Comparison of ENCODE assay signal across 7 cellular contexts in genomic region chr13:36819064-36819810, GRCh38. TPM values are rescaled to one million over a fixed set of nuclear protein-coding genes. Genes with fewer than 3 reads are reported as not detected.
A peak's percentile ranks its signal among the peaks of the same experiment; 100 is the strongest.
DNase-seq lines count a peak whose midpoint lies in the region; ATAC-seq, FAIRE-seq and TF ChIP-seq lines count a peak whose summit lies in the region.

Gene RFXAP, plus strand, starts transcription at chr13:36819222. Its CDS starts 136 bp downstream, at chr13:36819358.

- peak within 1 kb of the TSS; percentile 73 for H3K27ac ChIP-seq in astrocyte (ENCODE audit: low read depth, low read length)

- H3K9me3 Mint-ChIP-seq in T-helper 2 cell treated with Interferon-gamma antibody and Interleukin-4, amounts not matched to agents 5 μg/mL and 100 μg/mL, for 36 hours, result no peaks in the 10 kb centered on the region
- no peaks in the 10 kb centered on the region for H3K9me3 Mint-ChIP-seq in astrocyte (ENCODE audit: unreplicated experiment)

- peak within 1 kb of the TSS; percentile 90 for H3K4me3 Mint-ChIP-seq in T-helper 2 cell treated with Interferon-gamma antibody and Interleukin-4, amounts not matched to agents 5 μg/mL and 100 μg/mL, for 36 hours
- H3K4me3 Mint-ChIP-seq in astrocyte (ENCODE audit: unreplicated experiment), result peak within 1 kb of the TSS; percentile 94

- peaks cover 19% of the 10 kb centered on the region for H3K27me3 Mint-ChIP-seq in T-helper 2 cell treated with Interferon-gamma antibody and Interleukin-4, amounts not matched to agents 5 μg/mL and 100 μg/mL, for 36 hours (ENCODE audit: low read depth)
- no peaks in the 10 kb centered on the region for H3K27me3 Mint-ChIP-seq in astrocyte (ENCODE audit: low read depth, unreplicated experiment)

- peak within 1 kb of the TSS; percentile 95 for H3K4me2 ChIP-seq in astrocyte (ENCODE audit: low read length)

- H2AFZ ChIP-seq in astrocyte (ENCODE audit: low read depth, low read length), result peak within 1 kb of the TSS; percentile 97

- peak within 1 kb of the TSS; percentile 89 for H3K27ac Mint-ChIP-seq in T-helper 2 cell treated with Interferon-gamma antibody and Interleukin-4, amounts not matched to agents 5 μg/mL and 100 μg/mL, for 36 hours
- peak within 1 kb of the TSS; percentile 72 for H3K27ac Mint-ChIP-seq in astrocyte (ENCODE audit: unreplicated experiment)

- peaks cover 44% of the 10 kb centered on the region for H3K4me1 Mint-ChIP-seq in T-helper 2 cell treated with Interferon-gamma antibody and Interleukin-4, amounts not matched to agents 5 μg/mL and 100 μg/mL, for 36 hours (ENCODE audit: low read depth)
- H3K4me1 Mint-ChIP-seq in astrocyte (ENCODE audit: low read depth, unreplicated experiment), result peaks cover 25% of the 10 kb centered on the region

- H3K4me3 ChIP-seq in astrocyte (ENCODE audit: insufficient read depth, low read depth, low read length), result peak within 1 kb of the TSS; percentile 88
- peak within 1 kb of the TSS; percentile 86 for H3K4me3 ChIP-seq in retinal pigment epithelial cell (ENCODE audit: low read length)

- FAIRE-seq in astrocyte (lab: Jason Lieb, UNC), result no peak

- peaks cover 45% of the 10 kb centered on the region for H3K79me2 ChIP-seq in astrocyte (ENCODE audit: insufficient read depth, low read length)

- H3K4me1 ChIP-seq in astrocyte (ENCODE audit: insufficient read depth, low read length), result peaks cover 20% of the 10 kb centered on the region

- H3K27me3 ChIP-seq in astrocyte (ENCODE audit: insufficient read depth, low read length), result no peaks in the 10 kb centered on the region

- H4K20me1 ChIP-seq in astrocyte (ENCODE audit: insufficient read depth, low read length), result peaks cover 10% of the 10 kb centered on the region

- DNase-seq in NCI-H1694 treated with DMSO at 0.1 percent for 48 hours (lab: John Stamatoyannopoulos, UW) (peak; percentile 56), astrocyte (ENCODE audit: low read depth) (peak; percentile 55), hippocampal formation (lab: John Stamatoyannopoulos, UW) (peak; percentile 79 to 81), retinal pigment epithelial cell (ENCODE audit: low read depth) (peak; percentile 41)
- peak; percentile 91 for DNase-seq in T-helper 2 cell treated with Interferon-gamma antibody and Interleukin-4, amounts not matched to agents 5 μg/mL and 100 μg/mL, for 36 hours (ENCODE audit: low spot score)

- TF ChIP-seq CTCF in astrocyte (IDR thresholded peaks at IDR 0.05; ENCODE audit: insufficient read depth, low read depth, low read length) (no peak), retinal pigment epithelial cell (conservative IDR thresholded peaks at IDR 0.05; ENCODE audit: low read depth, low read length) (no peak)

- ATAC-seq in GM18499 (IDR thresholded peaks at IDR 0.05; ENCODE audit: insufficient read depth, unreplicated experiment), result peak; percentile 51
- peak; percentile 78 for ATAC-seq in HG02870 (IDR thresholded peaks at IDR 0.05; ENCODE audit: unreplicated experiment)

- peak within 1 kb of the TSS; percentile 83 for H3K9ac ChIP-seq in astrocyte (ENCODE audit: low read length)

- no peaks in the 10 kb centered on the region for H3K36me3 ChIP-seq in astrocyte (ENCODE audit: insufficient read depth, low read length)

- no peaks in the 10 kb centered on the region for H3K9me3 ChIP-seq in astrocyte (ENCODE audit: insufficient read depth, low read depth, low read length)

- peaks cover 16% of the 10 kb centered on the region for H3K36me3 Mint-ChIP-seq in T-helper 2 cell treated with Interferon-gamma antibody and Interleukin-4, amounts not matched to agents 5 μg/mL and 100 μg/mL, for 36 hours (ENCODE audit: low read depth)
- H3K36me3 Mint-ChIP-seq in astrocyte (ENCODE audit: low read depth, unreplicated experiment), result no peaks in the 10 kb centered on the region

RNA-seq across cellular contexts. Expression of gene RFXAP, which starts in this region (rescaled TPM):
- total RNA-seq in astrocyte, result 5.5 and 5.9 TPM in 2 replicates

Comparison
In these comparisons a context has a peak if more than half of its experiments do, and no peak if none do; other contexts are left out.
1. Peak in every context shown above with its lines: DNase-seq, ATAC-seq, H3K4me3 ChIP-seq and H3K27ac ChIP-seq.
2. DNase-seq: peak in every context shown above with its lines; median percentile 91 in T-helper 2 cell treated with Interferon-gamma antibody and Interleukin-4, amounts not matched to agents 5 μg/mL and 100 μg/mL, for 36 hours; 80 in hippocampal formation; 56 in NCI-H1694 treated with DMSO at 0.1 percent for 48 hours; 55 in astrocyte; 41 in retinal pigment epithelial cell.